Comparison of ENCODE assay signal across 19 cellular contexts in genomic region chr4:100083289-100083688, GRCh38.
A peak's percentile ranks its signal among the peaks of the same experiment; 100 is the strongest.
DNase-seq lines count a peak whose midpoint lies in the region; ATAC-seq and TF ChIP-seq lines count a peak whose summit lies in the region.
"Had no signal": no experiment of that assay in that cellular context is flagged by ENCODE, and none has a peak within 500 bp of the region (broad histone marks: within the 10 kb centered on the region; RNA-seq: fewer than 3 reads in every experiment).

No MANE protein-coding gene starts in this region.

- no peaks in the 10 kb centered on the region for H3K27me3 Mint-ChIP-seq in activated T-cell treated with anti-CD3 and anti-CD28 coated beads, Interleukin-2, amount 50 U/mL, for 72 hours (ENCODE audit: low read depth)
- H3K27me3 Mint-ChIP-seq in activated naive CD8-positive, alpha-beta T cell treated with anti-CD3 and anti-CD28 coated beads for 36 hours, result no peaks in the 10 kb centered on the region
- H3K27me3 Mint-ChIP-seq: CD4-positive, CD25-positive, alpha-beta regulatory T cell had no signal

- peak; percentile 68 to 72 for ATAC-seq in activated T-cell treated with anti-CD3 and anti-CD28 coated beads, Interleukin-2, amount 50 U/mL, for 72 hours (replicated peaks in 1 of 2)
- ATAC-seq in GM21447 (IDR thresholded peaks at IDR 0.05; ENCODE audit: unreplicated experiment) (peak; percentile 39), HG03095 (IDR thresholded peaks at IDR 0.05; ENCODE audit: unreplicated experiment) (peak; percentile 38), aorta (ENCODE audit: low FRiP score) (no peak)
- ATAC-seq: left cardiac atrium had no signal

- H3K27ac ChIP-seq in Peyer's patch (no peak overlapping the region), aorta (ENCODE audit: low read depth in 1 of 2, low read length in 2 of 2) (no peak overlapping the region)
- H3K27ac ChIP-seq: ascending aorta, SJCRH30 had no signal

- peak overlapping the region; percentile 61 to 63 for H3K4me3 Mint-ChIP-seq in activated T-cell treated with anti-CD3 and anti-CD28 coated beads, Interleukin-2, amount 50 U/mL, for 72 hours
- no peak overlapping the region for H3K4me3 Mint-ChIP-seq in activated naive CD8-positive, alpha-beta T cell treated with anti-CD3 and anti-CD28 coated beads for 36 hours
- H3K4me3 Mint-ChIP-seq: CD4-positive, CD25-positive, alpha-beta regulatory T cell had no signal

- H3K27me3 ChIP-seq in Peyer's patch (no peaks in the 10 kb centered on the region), aorta (ENCODE audit: control insufficient read depth in 1 of 2, insufficient read depth in 2 of 2, low read length in 1 of 2) (no peaks in the 10 kb centered on the region)
- H3K27me3 ChIP-seq: ascending aorta, MG63, SJCRH30 had no signal

- H3K4me1 ChIP-seq in Peyer's patch, result no peaks in the 10 kb centered on the region
- no peaks in the 10 kb centered on the region for H3K4me1 ChIP-seq in aorta (ENCODE audit: control insufficient read depth in 1 of 2, insufficient read depth in 2 of 2, low read length in 2 of 2)
- H3K4me1 ChIP-seq: ascending aorta, SJCRH30 had no signal

- peaks cover 5 to 7% of the 10 kb centered on the region in 2 donors for H3K36me3 Mint-ChIP-seq in activated T-cell treated with anti-CD3 and anti-CD28 coated beads, Interleukin-2, amount 50 U/mL, for 72 hours (ENCODE audit: insufficient read depth in 2 of 2)
- no peaks in the 10 kb centered on the region for H3K36me3 Mint-ChIP-seq in activated naive CD8-positive, alpha-beta T cell treated with anti-CD3 and anti-CD28 coated beads for 36 hours
- H3K36me3 Mint-ChIP-seq: CD4-positive, CD25-positive, alpha-beta regulatory T cell had no signal

- intact Hi-C loops in aorta (cut with DNase I), result no loop called here

- H3K36me3 ChIP-seq in Peyer's patch (no peaks in the 10 kb centered on the region), aorta (ENCODE audit: control insufficient read depth in 1 of 2, insufficient read depth in 2 of 2, low read length in 1 of 2) (no peaks in the 10 kb centered on the region)
- H3K36me3 ChIP-seq: ascending aorta, MG63, SJCRH30 had no signal

- H3K27ac Mint-ChIP-seq in activated T-cell treated with anti-CD3 and anti-CD28 coated beads, Interleukin-2, amount 50 U/mL, for 72 hours, result peak overlapping the region; percentile 68
- peak overlapping the region; percentile 30 for H3K27ac Mint-ChIP-seq in activated naive CD8-positive, alpha-beta T cell treated with anti-CD3 and anti-CD28 coated beads for 36 hours
- H3K27ac Mint-ChIP-seq: CD4-positive, CD25-positive, alpha-beta regulatory T cell had no signal

- TF ChIP-seq POLR2A in Peyer's patch (IDR thresholded peaks at IDR 0.05), result no peak

- no peak for DNase-seq in activated T-cell treated with anti-CD3 and anti-CD28 coated beads, Interleukin-2, amount 50 U/mL, for 72 hours
- no peak for DNase-seq in activated T-cell treated with anti-CD3 and anti-CD28 coated beads, Interleukin-2, amount 50 U/mL, for 48 hours
- no peak for DNase-seq in activated naive CD8-positive, alpha-beta T cell treated with anti-CD3 and anti-CD28 coated beads for 36 hours
- DNase-seq in Peyer's patch (no peak), DMS79 (lab: John Stamatoyannopoulos, UW) (no peak), aorta (no peak)
- DNase-seq: ACHN; activated CD4-positive, CD25-positive, alpha-beta regulatory T cell treated with anti-CD3 and anti-CD28 coated beads, Interleukin-2, amount 50 U/mL, for 72 hours; CD4-positive, CD25-positive, alpha-beta regulatory T cell; left cardiac atrium; MG63; NCI-H2029; NCI-H524; SJCRH30; stimulated activated CD4-positive, alpha-beta T cell treated with anti-CD3 and anti-CD28 coated beads, Interleukin-15, amount 100 ng/mL, for 24 hours; substantia nigra had no signal

- no peak for TF ChIP-seq CTCF in Peyer's patch (IDR thresholded peaks at IDR 0.05)

- H3K4me3 ChIP-seq in Peyer's patch (no peak overlapping the region), aorta (ENCODE audit: low read length in 2 of 2) (no peak overlapping the region)
- H3K4me3 ChIP-seq: ascending aorta, MG63, SJCRH30 had no signal

- H3K9me3 ChIP-seq in Peyer's patch, result no peaks in the 10 kb centered on the region
- peaks cover 2% of the 10 kb centered on the region for H3K9me3 ChIP-seq in aorta (ENCODE audit: control insufficient read depth, low read length)
- H3K9me3 ChIP-seq: ascending aorta, MG63, SJCRH30 had no signal

- H3K4me1 Mint-ChIP-seq in activated T-cell treated with anti-CD3 and anti-CD28 coated beads, Interleukin-2, amount 50 U/mL, for 72 hours (ENCODE audit: low read depth), result peaks cover 70% of the 10 kb centered on the region
- H3K4me1 Mint-ChIP-seq in activated naive CD8-positive, alpha-beta T cell treated with anti-CD3 and anti-CD28 coated beads for 36 hours, result peaks cover 26% of the 10 kb centered on the region
- H3K4me1 Mint-ChIP-seq: CD4-positive, CD25-positive, alpha-beta regulatory T cell had no signal

- peaks cover 2 to 3% of the 10 kb centered on the region in 2 donors for H3K9me3 Mint-ChIP-seq in activated T-cell treated with anti-CD3 and anti-CD28 coated beads, Interleukin-2, amount 50 U/mL, for 72 hours
- peaks cover 3% of the 10 kb centered on the region for H3K9me3 Mint-ChIP-seq in activated naive CD8-positive, alpha-beta T cell treated with anti-CD3 and anti-CD28 coated beads for 36 hours
